Comparison of ENCODE assay signal across 30 cellular contexts in genomic region chr3:59161048-59161447, GRCh38.
"Had no signal": no experiment of that assay in that cellular context is flagged by ENCODE, and none has a peak within 500 bp of the region (broad histone marks: within the 10 kb centered on the region; RNA-seq: fewer than 3 reads in every experiment).

No MANE protein-coding gene starts in this region.

- H3K4me3 ChIP-seq: adrenal gland, body of pancreas, breast epithelium had no signal

- H3K27me3 ChIP-seq: adrenal gland, body of pancreas, brain microvascular endothelial cell, breast epithelium had no signal

- ATAC-seq: activated CD8-positive, alpha-beta T cell treated with anti-CD3 and anti-CD28 coated beads for 36 hours; activated naive CD8-positive, alpha-beta T cell treated with anti-CD3 and anti-CD28 coated beads, Interleukin-2, amount 50 U/mL, for 24 hours; body of pancreas had no signal

- H3K36me3 ChIP-seq: adrenal gland, brain microvascular endothelial cell, breast epithelium had no signal

- H3K27ac ChIP-seq: adrenal gland, body of pancreas, brain microvascular endothelial cell, breast epithelium, VCaP had no signal

- DNase-seq: activated B cell treated with CpG ODN at 0.5 μM for 24 hours; activated CD4-positive, alpha-beta memory T cell treated with anti-CD3 and anti-CD28 coated beads for 36 hours; activated CD4-positive, alpha-beta T cell treated with anti-CD3 and anti-CD28 coated beads for 4 hours; activated CD4-positive, alpha-beta T cell treated with anti-CD3 and anti-CD28 coated beads, Interleukin-2, amount 10 ng/mL, durations not matched to agents 24 days and 14 days; activated CD4-positive, alpha-beta T cell treated with anti-CD3 and anti-CD28 coated beads, Interleukin-2, amount 50 U/mL, for 1 hour; activated CD4-positive, alpha-beta T cell treated with anti-CD3 and anti-CD28 coated beads, Interleukin-2, amount 50 U/mL, for 4 hours; activated CD4-positive, CD25-positive, alpha-beta regulatory T cell treated with anti-CD3 and anti-CD28 coated beads, Interleukin-2, amount 50 U/mL, for 72 hours; activated CD8-positive, alpha-beta memory T cell treated with anti-CD3 and anti-CD28 coated beads, Interleukin-2, amount 50 U/mL, for 4 hours; activated CD8-positive, alpha-beta T cell treated with anti-CD3 and anti-CD28 coated beads for 36 hours; activated effector memory CD4-positive, alpha-beta T cell treated with Interleukin-2 at 50 U/mL for 16 hours; activated gamma-delta T cell; activated naive CD4-positive, alpha-beta T cell treated with anti-CD3 and anti-CD28 coated beads, Interleukin-2, amount 10 ng/mL, durations not matched to agents 7 days and 5 days; activated naive CD4-positive, alpha-beta T cell treated with Interleukin-2 at 50 U/mL for 16 hours; activated naive CD8-positive, alpha-beta T cell treated with anti-CD3 and anti-CD28 coated beads, Interleukin-2, amount 10 ng/mL, durations not matched to agents 7 days and 5 days; activated naive CD8-positive, alpha-beta T cell treated with anti-CD3 and anti-CD28 coated beads, Interleukin-2, amount 50 U/mL, for 24 hours; activated T-cell treated with anti-CD3 and anti-CD28 coated beads, Interleukin-2, amount 50 U/mL, for 24 hours; activated T-cell treated with anti-CD3 and anti-CD28 coated beads, Interleukin-2, amount 50 U/mL, for 48 hours; adrenal gland; amniotic stem cell; aorta; body of pancreas; brain microvascular endothelial cell; central memory CD4-positive, alpha-beta T cell; T-helper 1 cell; T-helper 2 cell; T-helper 9 cell had no signal

- FAIRE-seq: astrocyte, TTC549 had no signal

- H3K9me3 ChIP-seq: adrenal gland, body of pancreas, breast epithelium had no signal

- H3K4me1 ChIP-seq: adrenal gland, body of pancreas, breast epithelium had no signal
